In genomic region chr20:53692465-53693067, GRCh38 we compare ENCODE assay signal across 11 cellular contexts.
DNase-seq lines count a peak whose midpoint lies in the region; ATAC-seq and TF ChIP-seq lines count a peak whose summit lies in the region.
"Had no signal": no experiment of that assay in that cellular context is flagged by ENCODE, and none has a peak within 500 bp of the region (broad histone marks: within the 10 kb centered on the region; RNA-seq: fewer than 3 reads in every experiment).

No MANE protein-coding gene starts in this region.

- DNase-seq in CD14-positive monocyte (ENCODE audit: low spot score) (peak; percentile 50), MG63 (peak; percentile 92), mesothelial cell of epicardium (ENCODE audit: low spot score in 2 of 2, unreplicated experiment in 2 of 2) (no peak), OCI-M2 (lab: John Stamatoyannopoulos, UW; ENCODE audit: unreplicated experiment) (no peak)
- no peak for DNase-seq in naive thymus-derived CD8-positive, alpha-beta T cell
- DNase-seq in stimulated activated naive CD4-positive, alpha-beta T cell treated with Interleukin-2 at 50 U/mL for 16 hours (lab: John Stamatoyannopoulos, UW), result no peak
- DNase-seq: SJCRH30; stimulated activated CD8-positive, alpha-beta memory T cell treated with anti-CD3 and anti-CD28 coated beads, Interleukin-4, amount 100 ng/mL, for 48 hours had no signal

- H3K9me3 Mint-ChIP-seq in CD14-positive monocyte (peaks cover 0 to 4% (median 0%) of the 10 kb centered on the region in 7 donors), mesothelial cell of epicardium (no peaks in the 10 kb centered on the region)
- H3K9me3 Mint-ChIP-seq in dendritic cell treated with granulocyte-macrophage colony-stimulating factor and Interleukin-4, amounts not matched to agents 40 ng/mL and 50 ng/mL, for 4 days, result no peaks in the 10 kb centered on the region
- no peaks in the 10 kb centered on the region for H3K9me3 Mint-ChIP-seq in naive thymus-derived CD8-positive, alpha-beta T cell

- no peaks in the 10 kb centered on the region for H3K9me3 ChIP-seq in MG63
- H3K9me3 ChIP-seq: SJCRH30 had no signal

- H3K36me3 ChIP-seq in MG63, result no peaks in the 10 kb centered on the region
- H3K36me3 ChIP-seq: cardiac muscle cell, SJCRH30 had no signal

- intact Hi-C loops in CD14-positive monocyte (cut with micrococcal nuclease), result loop anchor here in 1 of 2 donors (10.0 kb wide), 1 partner anchor 48 kb away; no protein-coding TSS in a partner anchor
- intact Hi-C loops in dendritic cell treated with granulocyte-macrophage colony-stimulating factor and Interleukin-4, amounts not matched to agents 40 ng/mL and 50 ng/mL, for 4 days (cut with micrococcal nuclease), result no loop called here

- no peak overlapping the region for H3K4me3 ChIP-seq in MG63
- H3K4me3 ChIP-seq: cardiac muscle cell, SJCRH30 had no signal

- peak in 1 of 2 donors; percentile 23 for ATAC-seq in naive thymus-derived CD8-positive, alpha-beta T cell
- no peak for ATAC-seq in GM21619 (IDR thresholded peaks at IDR 0.05; ENCODE audit: unreplicated experiment)

- H3K4me1 Mint-ChIP-seq in CD14-positive monocyte (peaks cover 26% of the 10 kb centered on the region), mesothelial cell of epicardium (peaks cover 10% of the 10 kb centered on the region)
- H3K4me1 Mint-ChIP-seq in dendritic cell treated with granulocyte-macrophage colony-stimulating factor and Interleukin-4, amounts not matched to agents 40 ng/mL and 50 ng/mL, for 4 days (ENCODE audit: low read depth), result peaks cover 40% of the 10 kb centered on the region
- H3K4me1 Mint-ChIP-seq in naive thymus-derived CD8-positive, alpha-beta T cell, result peaks cover 13 to 47% (median 32%) of the 10 kb centered on the region in 4 donors

- H3K36me3 Mint-ChIP-seq in CD14-positive monocyte (no peaks in the 10 kb centered on the region), mesothelial cell of epicardium (no peaks in the 10 kb centered on the region)
- no peaks in the 10 kb centered on the region for H3K36me3 Mint-ChIP-seq in dendritic cell treated with granulocyte-macrophage colony-stimulating factor and Interleukin-4, amounts not matched to agents 40 ng/mL and 50 ng/mL, for 4 days (ENCODE audit: low read depth)
- no peaks in the 10 kb centered on the region for H3K36me3 Mint-ChIP-seq in naive thymus-derived CD8-positive, alpha-beta T cell

- no peak for TF ChIP-seq CTCF in CD14-positive monocyte (IDR thresholded peaks at IDR 0.05)
- no peak for TF ChIP-seq CTCF in mesothelial cell of epicardium (IDR thresholded peaks at IDR 0.05; ENCODE audit: unreplicated experiment)

- H3K27me3 Mint-ChIP-seq in CD14-positive monocyte (ENCODE audit: low read depth in 3 of 3), result peaks cover 0 to 6% (median 0%) of the 10 kb centered on the region in 3 donors
- no peaks in the 10 kb centered on the region for H3K27me3 Mint-ChIP-seq in dendritic cell treated with granulocyte-macrophage colony-stimulating factor and Interleukin-4, amounts not matched to agents 40 ng/mL and 50 ng/mL, for 4 days
- no peaks in the 10 kb centered on the region for H3K27me3 Mint-ChIP-seq in naive thymus-derived CD8-positive, alpha-beta T cell
- no peaks in the 10 kb centered on the region for H3K27me3 Mint-ChIP-seq in mesothelial cell of epicardium (ENCODE audit: low read depth)

- no peaks in the 10 kb centered on the region for H3K27me3 ChIP-seq in MG63
- H3K27me3 ChIP-seq: cardiac muscle cell had no signal

- H3K27ac Mint-ChIP-seq in CD14-positive monocyte (peak overlapping the region in 3 of 7 donors; percentile 40 to 70 (median 68)), mesothelial cell of epicardium (no peak overlapping the region)
- H3K27ac Mint-ChIP-seq in dendritic cell treated with granulocyte-macrophage colony-stimulating factor and Interleukin-4, amounts not matched to agents 40 ng/mL and 50 ng/mL, for 4 days, result peak overlapping the region; percentile 39
- peak overlapping the region in 9 of 10 donors; percentile 67 to 95 (median 80) for H3K27ac Mint-ChIP-seq in naive thymus-derived CD8-positive, alpha-beta T cell

- POLR2A ChIA-PET in naive thymus-derived CD8-positive, alpha-beta T cell (lab: Charles Lee), result interaction anchor here (1.0 to 1.6 kb wide), 6 partner anchors 32 to 100 kb away, joined by 3 to 4 read pairs (median 3); no protein-coding TSS in a partner anchor

- H3K4me3 Mint-ChIP-seq in CD14-positive monocyte, result peak overlapping the region; percentile 24 to 76
- H3K4me3 Mint-ChIP-seq in dendritic cell treated with granulocyte-macrophage colony-stimulating factor and Interleukin-4, amounts not matched to agents 40 ng/mL and 50 ng/mL, for 4 days, result peak overlapping the region; percentile 13
- peak overlapping the region in 9 of 10 donors; percentile 55 to 81 (median 73) for H3K4me3 Mint-ChIP-seq in naive thymus-derived CD8-positive, alpha-beta T cell
- no peak overlapping the region for H3K4me3 Mint-ChIP-seq in mesothelial cell of epicardium

Comparison
In these comparisons a context has a peak if more than half of its experiments do, and no peak if none do; other contexts are left out.
1. DNase-seq: peak in CD14-positive monocyte (single experiment) and MG63 (single experiment); none in naive thymus-derived CD8-positive, alpha-beta T cell (0 of 10), mesothelial cell of epicardium (0 of 2), stimulated activated naive CD4-positive, alpha-beta T cell treated with Interleukin-2 at 50 U/mL for 16 hours (single experiment) and OCI-M2 (single experiment).